Comparison of ENCODE assay signal across 8 cellular contexts in the genomic region with DNA sequence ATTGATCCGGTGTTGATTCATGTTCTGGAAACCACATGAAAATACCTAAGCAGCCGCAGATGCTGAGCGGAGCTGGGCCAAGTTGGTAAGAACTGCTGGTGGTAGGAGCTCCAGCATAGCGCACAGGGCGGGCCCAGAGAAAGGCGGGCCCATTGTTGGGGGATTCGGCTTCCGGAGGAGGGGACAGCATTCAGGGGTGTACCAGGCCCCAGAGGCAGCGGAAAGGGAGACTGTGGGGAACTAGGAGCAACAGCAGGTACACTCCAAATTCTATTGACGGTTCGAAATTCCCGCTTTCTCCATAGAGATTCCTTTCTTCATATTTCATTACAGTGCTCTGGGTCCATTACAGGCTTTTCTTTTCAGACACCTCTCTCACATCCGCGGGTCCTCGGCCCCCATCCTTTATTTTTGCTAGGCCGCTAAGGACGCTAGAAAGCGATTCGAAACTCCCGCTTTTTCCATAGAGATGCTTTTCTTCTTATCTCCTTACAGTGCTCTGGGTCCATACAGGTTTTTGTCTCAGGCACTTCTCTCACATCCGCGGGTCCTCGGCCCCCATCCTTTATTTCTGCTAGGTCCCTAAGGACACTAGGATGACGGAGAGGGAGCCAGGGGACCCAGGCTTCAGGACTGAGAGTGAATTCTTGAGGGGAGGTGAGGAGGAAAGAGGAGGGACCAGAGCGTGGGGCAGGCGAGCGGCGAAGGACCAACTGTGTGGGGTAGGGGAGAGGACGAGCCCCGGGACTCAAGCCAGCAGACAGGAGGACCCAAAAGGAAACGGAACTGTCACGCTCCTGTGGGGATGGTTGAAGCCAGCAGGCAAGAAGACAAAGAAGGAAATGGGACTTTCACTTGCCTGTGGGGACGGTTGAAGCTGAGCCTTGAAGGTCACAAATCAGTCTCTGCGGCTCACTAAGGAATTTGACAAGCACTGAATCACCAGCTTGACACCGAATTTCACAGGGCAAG. TPM values are rescaled to one million over a fixed set of nuclear protein-coding genes. Genes with fewer than 3 reads are reported as not detected.
DNase-seq lines count a peak whose midpoint lies in the region; ATAC-seq and TF ChIP-seq lines count a peak whose summit lies in the region.

A gene with protein sequence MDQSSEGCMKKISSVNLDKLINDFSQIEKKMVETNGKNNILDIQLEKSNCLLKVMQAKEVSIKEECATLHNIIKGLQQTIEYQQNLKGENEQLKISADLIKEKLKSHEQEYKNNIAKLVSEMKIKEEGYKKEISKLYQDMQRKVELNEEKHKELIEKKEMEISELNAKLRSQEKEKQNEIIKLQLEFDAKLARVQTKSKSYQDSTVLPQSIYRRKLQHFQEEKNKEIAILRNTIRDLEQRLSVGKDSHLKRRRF (plus strand): TSS at position 189 of the 972 bp plus-strand sequence. CDS start 2,304 bp downstream, outside the sequence.

- peak; percentile 68 to 80 for ATAC-seq in right cardiac atrium

- H3K9me3 ChIP-seq in HEK293 (ENCODE audit: control insufficient read depth, insufficient read depth, low read depth, low read length) (no peaks in the 10 kb centered on the region), right cardiac atrium (ENCODE audit: control insufficient read depth, low read length) (no peaks in the 10 kb centered on the region)

- H3K4me3 ChIP-seq in HEK293 (ENCODE audit: low read depth, low read length) (no peak within 1 kb of the TSS), right cardiac atrium (ENCODE audit: low read length) (peak within 1 kb of the TSS; percentile 69)

- POLR2A ChIA-PET in HEK293 (lab: Yijun Ruan, JAX), result no interaction called here

- intact Hi-C loops in right cardiac atrium (cut with DNase I), result no loop called here

- 18% methylated on average over 35 of the region's 35 CpGs for WGBS in right cardiac atrium

- peak; percentile 44 for DNase-seq in Daoy (ENCODE audit: low read depth)
- DNase-seq in NOMO-1 treated with dmso at 0.1 percent for 144 hours (lab: John Stamatoyannopoulos, UW; ENCODE audit: unreplicated experiment), result peak; percentile 75
- peak; percentile 65 for DNase-seq in activated naive CD4-positive, alpha-beta T cell treated with Interleukin-2 at 50 U/mL for 16 hours
- DNase-seq in right cardiac atrium, result peak; percentile 26 to 67 (median 64)
- peak; percentile 71 for DNase-seq in stimulated activated CD4-positive, alpha-beta T cell treated with anti-CD3 and anti-CD28 coated beads, Interleukin-15, amount 100 ng/mL, for 24 hours
- no peak for DNase-seq in SKM-1 treated with dmso at 0.1 percent for 144 hours (lab: John Stamatoyannopoulos, UW; ENCODE audit: unreplicated experiment)
- DNase-seq in NCI-H82 treated with DMSO at 0.1 percent for 48 hours (lab: John Stamatoyannopoulos, UW; ENCODE audit: unreplicated experiment), result no peak

- no peaks in the 10 kb centered on the region for H3K36me3 ChIP-seq in HEK293 (ENCODE audit: control insufficient read depth in 2 of 2, insufficient read depth in 1 of 2, low read length in 2 of 2)

- H3K27me3 ChIP-seq in right cardiac atrium (ENCODE audit: control insufficient read depth, insufficient read depth), result no peaks in the 10 kb centered on the region

- H3K4me1 ChIP-seq in HEK293 (ENCODE audit: control insufficient read depth, insufficient read depth, low read length), result peaks cover 7% of the 10 kb centered on the region; the same call in 1 of the 2 replicates
- no peaks in the 10 kb centered on the region for H3K4me1 ChIP-seq in right cardiac atrium (ENCODE audit: control insufficient read depth, insufficient read depth, low read length)

- H3K27ac ChIP-seq in HEK293 (ENCODE audit: extremely low read depth, low read depth, low read length), result no peak within 1 kb of the TSS
- no peak within 1 kb of the TSS for H3K27ac ChIP-seq in right cardiac atrium (ENCODE audit: low read length)

- CTCF ChIA-PET in HEK293 (lab: Yijun Ruan, JAX), result interaction anchor here (1.0 to 1.6 kb wide), 3 partner anchors 10 to 133 kb away, joined by 3 to 6 read pairs (median 4); no protein-coding TSS in a partner anchor

- no peak for TF ChIP-seq CTCF in HEK293 (tag by site-specific recombination; IDR thresholded peaks at IDR 0.05)

TF ChIP-seq in HEK293, 187 proteins besides CTCF, POLR2A, EP300 and RAD21:
- TF ChIP-seq, protein P1, sequence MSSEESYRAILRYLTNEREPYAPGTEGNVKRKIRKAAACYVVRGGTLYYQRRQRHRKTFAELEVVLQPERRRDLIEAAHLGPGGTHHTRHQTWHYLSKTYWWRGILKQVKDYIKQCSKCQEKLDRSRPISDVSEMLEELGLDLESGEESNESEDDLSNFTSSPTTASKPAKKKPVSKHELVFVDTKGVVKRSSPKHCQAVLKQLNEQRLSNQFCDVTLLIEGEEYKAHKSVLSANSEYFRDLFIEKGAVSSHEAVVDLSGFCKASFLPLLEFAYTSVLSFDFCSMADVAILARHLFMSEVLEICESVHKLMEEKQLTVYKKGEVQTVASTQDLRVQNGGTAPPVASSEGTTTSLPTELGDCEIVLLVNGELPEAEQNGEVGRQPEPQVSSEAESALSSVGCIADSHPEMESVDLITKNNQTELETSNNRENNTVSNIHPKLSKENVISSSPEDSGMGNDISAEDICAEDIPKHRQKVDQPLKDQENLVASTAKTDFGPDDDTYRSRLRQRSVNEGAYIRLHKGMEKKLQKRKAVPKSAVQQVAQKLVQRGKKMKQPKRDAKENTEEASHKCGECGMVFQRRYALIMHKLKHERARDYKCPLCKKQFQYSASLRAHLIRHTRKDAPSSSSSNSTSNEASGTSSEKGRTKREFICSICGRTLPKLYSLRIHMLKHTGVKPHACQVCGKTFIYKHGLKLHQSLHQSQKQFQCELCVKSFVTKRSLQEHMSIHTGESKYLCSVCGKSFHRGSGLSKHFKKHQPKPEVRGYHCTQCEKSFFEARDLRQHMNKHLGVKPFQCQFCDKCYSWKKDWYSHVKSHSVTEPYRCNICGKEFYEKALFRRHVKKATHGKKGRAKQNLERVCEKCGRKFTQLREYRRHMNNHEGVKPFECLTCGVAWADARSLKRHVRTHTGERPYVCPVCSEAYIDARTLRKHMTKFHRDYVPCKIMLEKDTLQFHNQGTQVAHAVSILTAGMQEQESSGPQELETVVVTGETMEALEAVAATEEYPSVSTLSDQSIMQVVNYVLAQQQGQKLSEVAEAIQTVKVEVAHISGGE (tag by site-specific recombination; conservative IDR thresholded peaks at IDR 0.05; ENCODE audit: low read depth), result 0 out of 2 replicates have a peak, but pooled peaks have one; percentile 25
- TF ChIP-seq ZBTB48 (tag by site-specific recombination; IDR thresholded peaks at IDR 0.05), result no peak

RNA-seq across cellular contexts. Expression of the gene that starts here (rescaled TPM):
- 5.2 and 7.2 TPM in 2 replicates for total RNA-seq in Daoy (2014; rRNA removed; shearing (Covaris generic))
- total RNA-seq in right cardiac atrium, result 1 to 10 TPM; 3.9 to 5.1 (median 4.8) TPM
- 2.9 TPM for polyA plus RNA-seq in right cardiac atrium

Comparison
In these comparisons a context has a peak if more than half of its experiments do, and no peak if none do; other contexts are left out.
1. DNase-seq: peak in Daoy (single experiment), NOMO-1 treated with dmso at 0.1 percent for 144 hours (single experiment), activated naive CD4-positive, alpha-beta T cell treated with Interleukin-2 at 50 U/mL for 16 hours (single experiment), right cardiac atrium (3 of 3) and stimulated activated CD4-positive, alpha-beta T cell treated with anti-CD3 and anti-CD28 coated beads, Interleukin-15, amount 100 ng/mL, for 24 hours (single experiment); none in SKM-1 treated with dmso at 0.1 percent for 144 hours (single experiment) and NCI-H82 treated with DMSO at 0.1 percent for 48 hours (single experiment).